In genomic region chr14:96039633-96040311, GRCh38 we compare ENCODE assay signal across 1 cellular context.
TF ChIP-seq lines count a peak whose summit lies in the region.

No MANE protein-coding gene starts in this region.

TF ChIP-seq in HepG2, 621 proteins besides CTCF, POLR2A, EP300 and RAD21 (continued from another document):
- TF ChIP-seq ARID5B (CRISPR knock-in tag; IDR thresholded peaks at IDR 0.05) (no peak), CHCHD3 (CRISPR knock-in tag; IDR thresholded peaks at IDR 0.05) (no peak), PRPF4 (IDR thresholded peaks at IDR 0.05; ENCODE audit: low read depth, low read length, poor library complexity, severe bottlenecking) (no peak), MED1 (CRISPR knock-in tag; IDR thresholded peaks at IDR 0.05) (no peak), SPEN (CRISPR knock-in tag; IDR thresholded peaks at IDR 0.05; ENCODE audit: low read depth) (no peak), BATF2 (CRISPR knock-in tag; IDR thresholded peaks at IDR 0.05) (no peak), ZNF615 (CRISPR knock-in tag; IDR thresholded peaks at IDR 0.05; ENCODE audit: borderline replicate concordance) (no peak), ZNF446 (CRISPR knock-in tag; IDR thresholded peaks at IDR 0.05) (no peak), NFIB (CRISPR knock-in tag; IDR thresholded peaks at IDR 0.05; ENCODE audit: borderline replicate concordance) (no peak), SP4 (CRISPR knock-in tag; IDR thresholded peaks at IDR 0.05) (0 out of 2 replicates have a peak, but pooled peaks have one; percentile 5), ZNF292 (CRISPR knock-in tag; IDR thresholded peaks at IDR 0.05; ENCODE audit: borderline replicate concordance, low read depth) (no peak), ZNF687 (CRISPR knock-in tag; IDR thresholded peaks at IDR 0.05) (peak; percentile 30; the same call in 1 of the 2 replicates), FLYWCH1 (CRISPR knock-in tag; IDR thresholded peaks at IDR 0.05) (no peak)
- TF ChIP-seq, protein P1, sequence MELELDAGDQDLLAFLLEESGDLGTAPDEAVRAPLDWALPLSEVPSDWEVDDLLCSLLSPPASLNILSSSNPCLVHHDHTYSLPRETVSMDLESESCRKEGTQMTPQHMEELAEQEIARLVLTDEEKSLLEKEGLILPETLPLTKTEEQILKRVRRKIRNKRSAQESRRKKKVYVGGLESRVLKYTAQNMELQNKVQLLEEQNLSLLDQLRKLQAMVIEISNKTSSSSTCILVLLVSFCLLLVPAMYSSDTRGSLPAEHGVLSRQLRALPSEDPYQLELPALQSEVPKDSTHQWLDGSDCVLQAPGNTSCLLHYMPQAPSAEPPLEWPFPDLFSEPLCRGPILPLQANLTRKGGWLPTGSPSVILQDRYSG (CRISPR knock-in tag; IDR thresholded peaks at IDR 0.05), result no peak
- TF ChIP-seq, protein P2, sequence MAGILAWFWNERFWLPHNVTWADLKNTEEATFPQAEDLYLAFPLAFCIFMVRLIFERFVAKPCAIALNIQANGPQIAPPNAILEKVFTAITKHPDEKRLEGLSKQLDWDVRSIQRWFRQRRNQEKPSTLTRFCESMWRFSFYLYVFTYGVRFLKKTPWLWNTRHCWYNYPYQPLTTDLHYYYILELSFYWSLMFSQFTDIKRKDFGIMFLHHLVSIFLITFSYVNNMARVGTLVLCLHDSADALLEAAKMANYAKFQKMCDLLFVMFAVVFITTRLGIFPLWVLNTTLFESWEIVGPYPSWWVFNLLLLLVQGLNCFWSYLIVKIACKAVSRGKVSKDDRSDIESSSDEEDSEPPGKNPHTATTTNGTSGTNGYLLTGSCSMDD (CRISPR knock-in tag; IDR thresholded peaks at IDR 0.05), result no peak
- TF ChIP-seq, protein P3, sequence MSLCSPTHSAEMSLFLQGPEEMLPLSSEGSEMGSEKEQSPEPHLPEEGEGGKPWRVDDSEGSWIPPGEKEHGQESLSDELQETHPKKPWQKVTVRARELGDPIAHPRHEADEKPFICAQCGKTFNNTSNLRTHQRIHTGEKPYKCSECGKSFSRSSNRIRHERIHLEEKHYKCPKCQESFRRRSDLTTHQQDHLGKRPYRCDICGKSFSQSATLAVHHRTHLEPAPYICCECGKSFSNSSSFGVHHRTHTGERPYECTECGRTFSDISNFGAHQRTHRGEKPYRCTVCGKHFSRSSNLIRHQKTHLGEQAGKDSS (CRISPR knock-in tag; IDR thresholded peaks at IDR 0.05; ENCODE audit: borderline replicate concordance, low read depth), result no peak
